Comparison of ENCODE assay signal across 2 cellular contexts in the genomic region with DNA sequence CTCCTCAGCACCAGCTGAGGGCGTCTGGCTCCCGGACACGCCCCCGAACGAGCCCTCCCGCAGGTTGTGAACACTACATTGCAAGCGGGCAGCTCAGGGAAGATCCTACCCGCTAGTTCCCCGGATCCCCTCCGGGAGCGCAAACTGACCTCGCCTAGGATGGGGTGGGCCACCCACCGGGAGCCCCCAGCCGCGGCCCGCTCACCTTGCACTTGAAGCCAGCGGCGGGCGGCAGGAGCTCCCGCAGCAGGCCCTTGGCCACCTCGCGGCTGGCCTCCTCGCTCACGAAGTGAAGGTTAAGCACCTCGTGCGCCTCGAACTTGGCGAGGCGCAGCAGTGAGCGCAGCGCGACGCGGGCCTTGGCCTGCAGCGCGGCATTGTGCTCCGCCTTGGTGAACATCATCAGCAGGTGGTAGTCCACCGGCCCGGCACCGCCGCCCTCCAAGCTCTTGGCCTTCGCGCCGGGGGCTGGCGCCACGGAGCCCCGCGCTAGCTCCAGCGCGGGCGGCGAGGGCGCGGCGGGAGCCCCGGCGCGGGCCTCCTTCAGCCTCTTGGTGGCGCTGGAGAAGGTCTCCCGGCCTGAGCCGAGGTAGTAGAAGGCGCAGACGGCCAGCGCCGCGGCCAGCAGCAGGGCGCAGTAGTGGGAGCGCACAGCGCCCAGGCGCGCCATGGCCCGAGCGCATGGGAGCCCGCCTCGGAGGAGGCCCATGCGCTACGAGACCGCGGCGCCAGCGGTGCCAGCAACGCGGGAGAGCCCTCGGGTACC.
TF ChIP-seq lines count a peak whose summit lies in the region.

No MANE protein-coding gene starts in this region.

TF ChIP-seq in HCT116, 20 proteins besides CTCF, POLR2A, EP300 and RAD21:
- TF ChIP-seq, protein P1, sequence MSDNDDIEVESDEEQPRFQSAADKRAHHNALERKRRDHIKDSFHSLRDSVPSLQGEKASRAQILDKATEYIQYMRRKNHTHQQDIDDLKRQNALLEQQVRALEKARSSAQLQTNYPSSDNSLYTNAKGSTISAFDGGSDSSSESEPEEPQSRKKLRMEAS (IDR thresholded peaks at IDR 0.05) = peak; percentile 93
- TF ChIP-seq SP1 (IDR thresholded peaks at IDR 0.05; ENCODE audit: low read depth) (no peak), FOSL1 (IDR thresholded peaks at IDR 0.05; ENCODE audit: low read depth) (no peak), SIN3A (IDR thresholded peaks at IDR 0.05; ENCODE audit: low read depth) (no peak; the same call in 1 of the 2 replicates), EGR1 (IDR thresholded peaks at IDR 0.05; ENCODE audit: low read depth) (no peak), ZNF274 (IDR thresholded peaks at IDR 0.05; ENCODE audit: low read depth, low read length) (no peak), POLR2AphosphoS5 (IDR thresholded peaks at IDR 0.05; ENCODE audit: low read depth, low read length) (peak; percentile 70; the same call in 1 of the 2 replicates), CBX3 (IDR thresholded peaks at IDR 0.05; ENCODE audit: low read depth) (0 out of 2 replicates have a peak, but pooled peaks have one; percentile 32), ZFX (IDR thresholded peaks at IDR 0.05) (peak; percentile 97)
TF ChIP-seq in HCT116: peak in this region for 4.

TF ChIP-seq in K562, 482 proteins besides CTCF, POLR2A, EP300 and RAD21 (continues in another document):
- TF ChIP-seq ZNF589 (CRISPR knock-in tag; IDR thresholded peaks at IDR 0.05; ENCODE audit: low read depth) (0 out of 2 replicates have a peak, but pooled peaks have one; percentile 34), ZC3H4 (CRISPR knock-in tag; IDR thresholded peaks at IDR 0.05; ENCODE audit: borderline replicate concordance) (no peak), RAD51 (IDR thresholded peaks at IDR 0.05; ENCODE audit: borderline replicate concordance, low read depth) (no peak), HIVEP1 (CRISPR knock-in tag; IDR thresholded peaks at IDR 0.05) (no peak), PRPF4 (IDR thresholded peaks at IDR 0.05; ENCODE audit: insufficient read depth, low read depth, low read length, poor library complexity, severe bottlenecking) (no peak), ETV5 (CRISPR knock-in tag; IDR thresholded peaks at IDR 0.05; ENCODE audit: low read depth) (no peak), NCOR1 (IDR thresholded peaks at IDR 0.05) (no peak), MXD1 (CRISPR knock-in tag; IDR thresholded peaks at IDR 0.05; ENCODE audit: borderline replicate concordance, poor library complexity, severe bottlenecking) (no peak), NFRKB (IDR thresholded peaks at IDR 0.05; ENCODE audit: low read depth) (no peak), HSF4 (CRISPR knock-in tag; IDR thresholded peaks at IDR 0.05; ENCODE audit: borderline replicate concordance) (no peak), SETDB1 (IDR thresholded peaks at IDR 0.05; ENCODE audit: low read length) (no peak), DMBX1 (CRISPR knock-in tag; IDR thresholded peaks at IDR 0.05; ENCODE audit: borderline replicate concordance) (peak; percentile 32; the same call in 1 of the 2 replicates), SMAD3 (CRISPR knock-in tag; conservative IDR thresholded peaks at IDR 0.05) (no peak), MAFK (IDR thresholded peaks at IDR 0.05; ENCODE audit: low read length) (no peak), SRSF9 (IDR thresholded peaks at IDR 0.05; ENCODE audit: borderline replicate concordance, low read depth, low read length) (no peak), ATF1 (CRISPR knock-in tag; IDR thresholded peaks at IDR 0.05) (no peak), ATF1 (tag; IDR thresholded peaks at IDR 0.05) (peak; percentile 1; the same call in 1 of the 2 replicates), MNT (conservative IDR thresholded peaks at IDR 0.05) (peak; percentile 26 to 47; a peak in 2 of 4 replicates), MITF (IDR thresholded peaks at IDR 0.05) (no peak), JUNB (CRISPR knock-in tag; conservative IDR thresholded peaks at IDR 0.05) (no peak), LCOR (CRISPR knock-in tag; IDR thresholded peaks at IDR 0.05) (no peak), ZNF197 (CRISPR knock-in tag; IDR thresholded peaks at IDR 0.05; ENCODE audit: low read depth) (no peak), SNIP1 (IDR thresholded peaks at IDR 0.05; ENCODE audit: low read depth) (no peak), NFYB (IDR thresholded peaks at IDR 0.05; ENCODE audit: extremely low read depth, insufficient read length) (no peak), ZNF217 (CRISPR knock-in tag; IDR thresholded peaks at IDR 0.05) (no peak), TARDBP (IDR thresholded peaks at IDR 0.05) (peak; percentile 46; the same call in 1 of the 2 replicates), FOXK1 (CRISPR knock-in tag; IDR thresholded peaks at IDR 0.05; ENCODE audit: borderline replicate concordance) (no peak), HOXB6 (CRISPR knock-in tag; IDR thresholded peaks at IDR 0.05; ENCODE audit: borderline replicate concordance) (no peak), E2F4 (CRISPR knock-in tag; IDR thresholded peaks at IDR 0.05; ENCODE audit: low read depth) (no peak), POLR2B (IDR thresholded peaks at IDR 0.05; ENCODE audit: low read depth, partially characterized antibody) (peak; percentile 11), USF1 (CRISPR knock-in tag; IDR thresholded peaks at IDR 0.05) (no peak), MXI1 (IDR thresholded peaks at IDR 0.05; ENCODE audit: low read depth, low read length) (no peak), CBFA2T2 (conservative IDR thresholded peaks at IDR 0.05) (no peak), CHD2 (IDR thresholded peaks at IDR 0.05; ENCODE audit: low read depth, low read length) (no peak), ZNF24 (IDR thresholded peaks at IDR 0.05) (no peak), TAF9B (IDR thresholded peaks at IDR 0.05; ENCODE audit: partially characterized antibody) (no peak), ZSCAN29 (IDR thresholded peaks at IDR 0.05) (0 out of 2 replicates have a peak, but pooled peaks have one; percentile 67), POLR2H (tag; IDR thresholded peaks at IDR 0.05; ENCODE audit: low read depth) (no peak), ELK3 (CRISPR knock-in tag; IDR thresholded peaks at IDR 0.05) (no peak), STAG1 (CRISPR knock-in tag; IDR thresholded peaks at IDR 0.05; ENCODE audit: borderline replicate concordance) (peak; percentile 37; the same call in 1 of the 2 replicates), CREB1 (IDR thresholded peaks at IDR 0.05) (0 out of 2 replicates have a peak, but pooled peaks have one; percentile 8), CREB1 (CRISPR knock-in tag; IDR thresholded peaks at IDR 0.05) (no peak), NONO (IDR thresholded peaks at IDR 0.05; ENCODE audit: low read depth in 2 of 2, low read length in 1 of 2) (peak; percentile 43 to 77; a peak in 2 of 4 replicates), EZH2 (IDR thresholded peaks at IDR 0.05; ENCODE audit: borderline replicate concordance, low read depth, low read length) (no peak), HMGN3 (IDR thresholded peaks at IDR 0.05; ENCODE audit: borderline replicate concordance, extremely low read depth, insufficient read length, low read depth, low read length) (no peak)
- TF ChIP-seq, protein P2, sequence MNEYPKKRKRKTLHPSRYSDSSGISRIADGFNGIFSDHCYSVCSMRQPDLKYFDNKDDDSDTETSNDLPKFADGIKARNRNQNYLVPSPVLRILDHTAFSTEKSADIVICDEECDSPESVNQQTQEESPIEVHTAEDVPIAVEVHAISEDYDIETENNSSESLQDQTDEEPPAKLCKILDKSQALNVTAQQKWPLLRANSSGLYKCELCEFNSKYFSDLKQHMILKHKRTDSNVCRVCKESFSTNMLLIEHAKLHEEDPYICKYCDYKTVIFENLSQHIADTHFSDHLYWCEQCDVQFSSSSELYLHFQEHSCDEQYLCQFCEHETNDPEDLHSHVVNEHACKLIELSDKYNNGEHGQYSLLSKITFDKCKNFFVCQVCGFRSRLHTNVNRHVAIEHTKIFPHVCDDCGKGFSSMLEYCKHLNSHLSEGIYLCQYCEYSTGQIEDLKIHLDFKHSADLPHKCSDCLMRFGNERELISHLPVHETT (CRISPR knock-in tag; conservative IDR thresholded peaks at IDR 0.05 in 1 of 2, IDR thresholded peaks at IDR 0.05 in 1 of 2) = no peak
- TF ChIP-seq, protein P3, sequence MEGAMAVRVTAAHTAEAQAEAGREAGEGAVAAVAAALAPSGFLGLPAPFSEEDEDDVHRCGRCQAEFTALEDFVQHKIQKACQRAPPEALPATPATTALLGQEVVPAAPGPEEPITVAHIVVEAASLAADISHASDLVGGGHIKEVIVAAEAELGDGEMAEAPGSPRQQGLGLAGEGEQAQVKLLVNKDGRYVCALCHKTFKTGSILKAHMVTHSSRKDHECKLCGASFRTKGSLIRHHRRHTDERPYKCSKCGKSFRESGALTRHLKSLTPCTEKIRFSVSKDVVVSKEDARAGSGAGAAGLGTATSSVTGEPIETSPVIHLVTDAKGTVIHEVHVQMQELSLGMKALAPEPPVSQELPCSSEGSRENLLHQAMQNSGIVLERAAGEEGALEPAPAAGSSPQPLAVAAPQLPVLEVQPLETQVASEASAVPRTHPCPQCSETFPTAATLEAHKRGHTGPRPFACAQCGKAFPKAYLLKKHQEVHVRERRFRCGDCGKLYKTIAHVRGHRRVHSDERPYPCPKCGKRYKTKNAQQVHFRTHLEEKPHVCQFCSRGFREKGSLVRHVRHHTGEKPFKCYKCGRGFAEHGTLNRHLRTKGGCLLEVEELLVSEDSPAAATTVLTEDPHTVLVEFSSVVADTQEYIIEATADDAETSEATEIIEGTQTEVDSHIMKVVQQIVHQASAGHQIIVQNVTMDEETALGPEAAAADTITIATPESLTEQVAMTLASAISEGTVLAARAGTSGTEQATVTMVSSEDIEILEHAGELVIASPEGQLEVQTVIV (CRISPR knock-in tag; IDR thresholded peaks at IDR 0.05; ENCODE audit: borderline replicate concordance) = no peak
- TF ChIP-seq, protein P4, sequence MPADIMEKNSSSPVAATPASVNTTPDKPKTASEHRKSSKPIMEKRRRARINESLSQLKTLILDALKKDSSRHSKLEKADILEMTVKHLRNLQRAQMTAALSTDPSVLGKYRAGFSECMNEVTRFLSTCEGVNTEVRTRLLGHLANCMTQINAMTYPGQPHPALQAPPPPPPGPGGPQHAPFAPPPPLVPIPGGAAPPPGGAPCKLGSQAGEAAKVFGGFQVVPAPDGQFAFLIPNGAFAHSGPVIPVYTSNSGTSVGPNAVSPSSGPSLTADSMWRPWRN (IDR thresholded peaks at IDR 0.05; ENCODE audit: low read depth) = no peak
- TF ChIP-seq, protein P5, sequence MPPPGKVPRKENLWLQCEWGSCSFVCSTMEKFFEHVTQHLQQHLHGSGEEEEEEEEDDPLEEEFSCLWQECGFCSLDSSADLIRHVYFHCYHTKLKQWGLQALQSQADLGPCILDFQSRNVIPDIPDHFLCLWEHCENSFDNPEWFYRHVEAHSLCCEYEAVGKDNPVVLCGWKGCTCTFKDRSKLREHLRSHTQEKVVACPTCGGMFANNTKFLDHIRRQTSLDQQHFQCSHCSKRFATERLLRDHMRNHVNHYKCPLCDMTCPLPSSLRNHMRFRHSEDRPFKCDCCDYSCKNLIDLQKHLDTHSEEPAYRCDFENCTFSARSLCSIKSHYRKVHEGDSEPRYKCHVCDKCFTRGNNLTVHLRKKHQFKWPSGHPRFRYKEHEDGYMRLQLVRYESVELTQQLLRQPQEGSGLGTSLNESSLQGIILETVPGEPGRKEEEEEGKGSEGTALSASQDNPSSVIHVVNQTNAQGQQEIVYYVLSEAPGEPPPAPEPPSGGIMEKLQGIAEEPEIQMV (tag; conservative IDR thresholded peaks at IDR 0.05; ENCODE audit: low read depth) = no peak
